8 cellular contexts compared by ENCODE assay signal in the genomic region with DNA sequence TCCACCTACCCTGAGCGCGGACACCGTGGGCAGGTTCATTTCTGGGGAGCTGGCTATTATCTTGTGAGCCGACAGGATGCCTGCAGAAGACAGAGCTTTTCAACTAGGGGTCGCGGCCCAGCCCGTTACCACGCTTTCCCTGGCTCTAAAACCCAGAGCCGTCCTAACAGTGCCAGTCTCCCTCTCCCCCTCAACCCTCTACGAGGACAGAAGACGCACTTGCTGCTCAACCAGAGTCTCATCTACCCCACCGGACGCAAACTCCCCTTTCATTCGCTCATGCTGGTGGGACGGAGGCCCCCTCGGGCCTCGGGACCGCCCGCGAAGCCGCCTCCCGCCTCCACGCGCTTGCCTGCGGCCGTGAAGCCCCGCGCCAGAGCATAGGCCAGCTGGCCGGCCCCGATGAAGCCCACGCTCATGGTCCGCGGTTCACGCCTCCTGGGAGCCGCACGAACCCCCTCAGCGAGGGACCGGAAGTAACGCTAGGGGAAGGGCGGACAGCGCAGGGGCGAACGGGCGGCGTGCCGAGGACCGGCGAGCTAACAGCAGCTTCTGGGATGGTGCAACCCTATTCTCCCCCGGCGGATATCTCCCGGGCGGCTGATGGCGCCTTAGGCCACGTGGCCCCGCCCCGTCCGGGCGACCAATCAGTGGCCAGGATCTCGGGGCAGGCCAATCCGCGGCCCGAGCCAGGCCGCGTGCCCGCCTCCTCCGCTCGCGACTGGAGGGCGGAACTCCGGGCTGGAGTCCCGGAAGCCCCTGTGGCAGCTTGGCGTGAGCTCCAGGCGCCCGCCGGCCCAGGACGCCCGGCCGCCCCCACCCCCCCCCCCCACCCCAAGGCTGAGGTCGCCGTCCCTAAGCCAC. TPM values are rescaled to one million over a fixed set of nuclear protein-coding genes. Genes with fewer than 3 reads are reported as not detected.
DNase-seq lines count a peak whose midpoint lies in the region; ATAC-seq, FAIRE-seq and TF ChIP-seq lines count a peak whose summit lies in the region.

Gene PYCR2, minus strand, starts transcription at position 559 of the 864 bp plus-strand sequence. Its CDS starts 140 bp downstream, at position 419.

- ATAC-seq in GM21447 (IDR thresholded peaks at IDR 0.05; ENCODE audit: unreplicated experiment): peak; percentile 98

- POLR2A ChIA-PET in endothelial cell of umbilical vein (lab: Charles Lee): interaction anchor here (0.6 to 1.2 kb wide), 6 partner anchors 16 to 479 kb away, joined by 3 to 7 read pairs (median 3); partner anchors contain the start of gene SDE2

- H3K27me3 ChIP-seq in HUES64 (ENCODE audit: insufficient read depth, low read length) (no peaks in the 10 kb centered on the region), OCI-LY1 (ENCODE audit: insufficient read depth, low read length) (no peaks in the 10 kb centered on the region), endothelial cell of umbilical vein (ENCODE audit: control insufficient read depth in 2 of 2, insufficient read depth in 2 of 2, low read length in 2 of 2) (no peaks in the 10 kb centered on the region), mononuclear cell (ENCODE audit: insufficient read depth, low read length) (no peaks in the 10 kb centered on the region)

- WGBS in HUES64: under 1% methylated on average over 79 of the region's 80 CpGs

- peak within 1 kb of the TSS; percentile 96 for H3K4me3 Mint-ChIP-seq in Calu3 (ENCODE audit: low read depth, unreplicated experiment)

- H3K79me2 ChIP-seq in OCI-LY1 (ENCODE audit: insufficient read depth, low read length): peaks cover 7% of the 10 kb centered on the region; the same call in 1 of the 2 replicates
- peaks cover 22% of the 10 kb centered on the region for H3K79me2 ChIP-seq in endothelial cell of umbilical vein (ENCODE audit: control insufficient read depth, insufficient read depth, low read length)

- H2AFZ ChIP-seq in OCI-LY1 (ENCODE audit: low read length) (no peak within 1 kb of the TSS; the same call in 1 of the 2 replicates), endothelial cell of umbilical vein (ENCODE audit: low read depth, low read length) (peak within 1 kb of the TSS; percentile 91)

- H3K27ac Mint-ChIP-seq in Calu3 (ENCODE audit: unreplicated experiment): peak within 1 kb of the TSS; percentile 93

- TF ChIP-seq POLR2A in endothelial cell of umbilical vein (IDR thresholded peaks at IDR 0.05; ENCODE audit: low read depth, low read length): peak; percentile 94

- H3K4me2 ChIP-seq in OCI-LY1 (ENCODE audit: low read length) (peak within 1 kb of the TSS; percentile 100), endothelial cell of umbilical vein (ENCODE audit: insufficient read depth, low read length) (peak within 1 kb of the TSS; percentile 85)

- H3K4me3 ChIP-seq in HUES64 (ENCODE audit: low read length): peak within 1 kb of the TSS; percentile 77
- peak within 1 kb of the TSS; percentile 99 for H3K4me3 ChIP-seq in OCI-LY1 (ENCODE audit: low read depth, low read length, poor library complexity, severe bottlenecking)
- H3K4me3 ChIP-seq in endothelial cell of umbilical vein (replicated peaks in 1 of 3; ENCODE audit: insufficient read depth in 1 of 3, low read depth in 1 of 3, low read length in 3 of 3): peak within 1 kb of the TSS; percentile 15 to 69 (median 59)
- H3K4me3 ChIP-seq in mononuclear cell (ENCODE audit: low read length): peak within 1 kb of the TSS; percentile 95

- H3K9me3 ChIP-seq in HUES64 (ENCODE audit: insufficient read depth, low read depth, low read length): no peaks in the 10 kb centered on the region
- H3K9me3 ChIP-seq in OCI-LY1 (ENCODE audit: low read length): no peaks in the 10 kb centered on the region
- H3K9me3 ChIP-seq in endothelial cell of umbilical vein (replicated peaks; ENCODE audit: control insufficient read depth, insufficient read depth, low read length): no peaks in the 10 kb centered on the region
- H3K9me3 ChIP-seq in mononuclear cell (ENCODE audit: low read depth, low read length): no peaks in the 10 kb centered on the region

- TF ChIP-seq CTCF in Calu3 (IDR thresholded peaks at IDR 0.05; ENCODE audit: unreplicated experiment): no peak
- no peak for TF ChIP-seq CTCF in OCI-LY1 (IDR thresholded peaks at IDR 0.05; ENCODE audit: low read length)
- no peak for TF ChIP-seq CTCF in endothelial cell of umbilical vein (IDR thresholded peaks at IDR 0.05; ENCODE audit: extremely low read depth in 1 of 2, insufficient read depth in 1 of 2, low read depth in 1 of 2, low read length in 2 of 2)

- H3K27ac ChIP-seq in HUES64 (ENCODE audit: low read depth, low read length): peak within 1 kb of the TSS; percentile 98
- H3K27ac ChIP-seq in OCI-LY1 (ENCODE audit: low read depth, low read length, poor library complexity, severe bottlenecking): peak within 1 kb of the TSS; percentile 70
- peak within 1 kb of the TSS; percentile 69 for H3K27ac ChIP-seq in endothelial cell of umbilical vein (ENCODE audit: insufficient read depth, low read depth, low read length)

- peaks cover 51% of the 10 kb centered on the region for H3K36me3 Mint-ChIP-seq in Calu3 (ENCODE audit: insufficient read depth, unreplicated experiment)

- H4K20me1 ChIP-seq in OCI-LY1 (ENCODE audit: insufficient read depth, low read length) (no peaks in the 10 kb centered on the region), endothelial cell of umbilical vein (replicated peaks; ENCODE audit: control insufficient read depth, extremely low read depth, insufficient read depth, low read length) (no peaks in the 10 kb centered on the region)

- CTCF ChIA-PET in Calu3 (lab: Charles Lee) (interaction anchor here (0.6 to 1.5 kb wide), 11 partner anchors 13 to 482 kb away, joined by 3 to 7 read pairs (median 5); partner anchors contain the start of gene TMEM63A), endothelial cell of umbilical vein (lab: Charles Lee) (interaction anchor here (0.8 to 1.5 kb wide), 9 partner anchors 12 to 449 kb away, joined by 3 to 10 read pairs (median 4); partner anchors contain the start of genes LEFTY2 and TMEM63A)

- H3K27me3 Mint-ChIP-seq in Calu3 (ENCODE audit: unreplicated experiment): no peaks in the 10 kb centered on the region

- no peaks in the 10 kb centered on the region for H3K9me2 ChIP-seq in OCI-LY1 (ENCODE audit: low read depth, low read length)

- H3K36me3 ChIP-seq in HUES64 (ENCODE audit: insufficient read depth, low read length): peaks cover 38% of the 10 kb centered on the region
- peaks cover 32% of the 10 kb centered on the region for H3K36me3 ChIP-seq in OCI-LY1 (ENCODE audit: insufficient read depth, low read length)
- peaks cover 0 to 10% of the 10 kb centered on the region in 2 experiments for H3K36me3 ChIP-seq in endothelial cell of umbilical vein (ENCODE audit: control insufficient read depth in 2 of 2, extremely low read depth in 1 of 2, insufficient read depth in 2 of 2, low read length in 2 of 2)

- H3F3A ChIP-seq in OCI-LY1 (ENCODE audit: insufficient read depth, low read length): no peaks in the 10 kb centered on the region

- no peaks in the 10 kb centered on the region for H3K9me3 Mint-ChIP-seq in Calu3 (ENCODE audit: low read depth, unreplicated experiment)

- intact Hi-C loops in Calu3 (cut with micrococcal nuclease; ENCODE audit: unreplicated experiment): no loop called here
- intact Hi-C loops in endothelial cell of umbilical vein (cut with micrococcal nuclease): loop anchor here (1.0 to 5.0 kb wide), 5 partner anchors 38 to 271 kb away; partner anchors contain the start of genes ENAH, H3-3A, SRP9 and TMEM63A

- H3K9ac ChIP-seq in HUES64 (ENCODE audit: low read depth, low read length): peak within 1 kb of the TSS; percentile 90
- H3K9ac ChIP-seq in OCI-LY1 (ENCODE audit: low read length): peak within 1 kb of the TSS; percentile 100
- H3K9ac ChIP-seq in endothelial cell of umbilical vein (replicated peaks; ENCODE audit: extremely low read depth, insufficient read depth, low read length): peak within 1 kb of the TSS; percentile 76

- peak; percentile 94 for FAIRE-seq in endothelial cell of umbilical vein (lab: Jason Lieb, UNC)

- DNase-seq in Calu3: peak; percentile 99
- peak; percentile 93 for DNase-seq in activated CD8-positive, alpha-beta memory T cell treated with anti-CD3 and anti-CD28 coated beads, Interleukin-2, amount 50 U/mL, for 4 hours
- peak; percentile 97 for DNase-seq in endothelial cell of umbilical vein (ENCODE audit: low read depth, low spot score)
- DNase-seq in stimulated activated CD8-positive, alpha-beta memory T cell treated with anti-CD3 and anti-CD28 coated beads, Interleukin-4, amount 100 ng/mL, for 1 hour (ENCODE audit: low read depth in 2 of 2, low spot score in 1 of 2): peak; percentile 82 to 89

- BruUV-seq in Calu3 (replicated peaks; lab: Mats Ljungman, UMichigan) (TSS peak; percentile 75), endothelial cell of umbilical vein (replicated peaks; lab: Mats Ljungman, UMichigan) (TSS peak; percentile 62)

- dilution Hi-C loops in endothelial cell of umbilical vein (cut with MboI; ENCODE audit: extremely low pct_ligation_motif_present, low sequenced_read_pairs): no loop called here

- peaks cover 9% of the 10 kb centered on the region for H3K4me1 ChIP-seq in HUES64 (ENCODE audit: insufficient read depth, low read length)
- H3K4me1 ChIP-seq in OCI-LY1 (ENCODE audit: insufficient read depth, low read length, severe bottlenecking): peaks cover 46% of the 10 kb centered on the region
- peaks cover 19% of the 10 kb centered on the region for H3K4me1 ChIP-seq in endothelial cell of umbilical vein (ENCODE audit: control insufficient read depth, extremely low read depth, insufficient read depth, low read length)
- H3K4me1 ChIP-seq in mononuclear cell (ENCODE audit: insufficient read depth, low read length): peaks cover 28% of the 10 kb centered on the region

- H3K9me1 ChIP-seq in endothelial cell of umbilical vein (replicated peaks; ENCODE audit: control insufficient read depth, extremely low read depth, insufficient read depth, low read length): no peaks in the 10 kb centered on the region

- peaks cover 8% of the 10 kb centered on the region for H3K4me1 Mint-ChIP-seq in Calu3 (ENCODE audit: low read depth, unreplicated experiment)

TF ChIP-seq in endothelial cell of umbilical vein, 7 proteins besides CTCF, POLR2A, EP300 and RAD21 (continues in another document):
- TF ChIP-seq POLR2AphosphoS5 (IDR thresholded peaks at IDR 0.05; ENCODE audit: insufficient read depth, low read depth, low read length) (peak; percentile 95), EZH2 (IDR thresholded peaks at IDR 0.05; ENCODE audit: borderline replicate concordance, low read depth, low read length, severe bottlenecking) (no peak)

RNA-seq across cellular contexts. Expression of gene PYCR2, which starts in this region (rescaled TPM):
- 81.6 and 91.9 TPM in 2 replicates for total RNA-seq in Calu3 (2022)
- polyA plus RNA-seq in HUES64 (2013, experiment 1 of 2): 69.9 TPM
- 65.6 TPM for polyA plus RNA-seq in HUES64 (2013, experiment 2 of 2)
- 60.4 and 64.6 TPM in 2 replicates for total RNA-seq in endothelial cell of umbilical vein
- 63.2 and 65.1 TPM in 2 replicates for polyA plus RNA-seq in endothelial cell of umbilical vein
- 45.4 and 65.7 TPM in 2 replicates for polyA plus RNA-seq in endothelial cell of umbilical vein (2011; cell fraction: cytosol; rRNA removed)
- 61.1 and 61.5 TPM in 2 replicates for polyA plus RNA-seq in endothelial cell of umbilical vein (2011; cell fraction: nucleus; rRNA removed)
- 39.0 and 48.2 TPM in 2 replicates for polyA plus RNA-seq in endothelial cell of umbilical vein (2012)
- polyA minus RNA-seq in endothelial cell of umbilical vein: 41.6 and 52.4 TPM in 2 replicates
- polyA minus RNA-seq in endothelial cell of umbilical vein (2011; cell fraction: cytosol; rRNA and poly(A)+ RNA removed): 21.9 TPM
- 13.0 and 13.3 TPM in 2 replicates for polyA minus RNA-seq in endothelial cell of umbilical vein (2011; cell fraction: nucleus; rRNA and poly(A)+ RNA removed)
- 15.1 TPM for total RNA-seq in mononuclear cell

Comparison
In these comparisons a context has a peak if more than half of its experiments do, and no peak if none do; other contexts are left out.
1. Peak in every context shown above with its lines: DNase-seq, ATAC-seq, H3K4me3 ChIP-seq and H3K27ac ChIP-seq.